ENCODE assay signal across 21 cellular contexts in genomic region chr1:246790833-246791232, GRCh38.
"Had no signal": no experiment of that assay in that cellular context is flagged by ENCODE, and none has a peak within 500 bp of the region (broad histone marks: within the 10 kb centered on the region; RNA-seq: fewer than 3 reads in every experiment).

No MANE protein-coding gene starts in this region.

- H3K4me3 ChIP-seq: lung, mucosa of descending colon, psoas muscle, thyroid gland, vagina had no signal

- H3K27ac ChIP-seq: psoas muscle, thyroid gland, vagina had no signal

- H3K9me3 ChIP-seq: mucosa of descending colon, psoas muscle, thyroid gland, vagina had no signal

- H3K36me3 ChIP-seq: thyroid gland, vagina had no signal

- H3K27me3 ChIP-seq: thyroid gland, vagina had no signal

- DNase-seq: cortex of kidney; effector memory CD8-positive, alpha-beta T cell; hypothalamus; immature natural killer cell; islet precursor cell; left ventricle myocardium superior; mucosa of descending colon; naive B cell; psoas muscle; right cardiac atrium; small intestine; stimulated activated CD4-positive, alpha-beta T cell treated with anti-CD3 and anti-CD28 coated beads, Interleukin-15, amount 100 ng/mL, for 24 hours; stimulated activated CD4-positive, alpha-beta T cell treated with anti-CD3 and anti-CD28 coated beads, Interleukin-2, amount 100 ng/mL, for 48 hours; stimulated activated naive B cell treated with anti-CD40 and anti-IgM and Interleukin-4, amounts not matched to agents 10 μg/mL and 1 μg/mL and 100 μg/mL, for 72 hours; thyroid gland; trophoblast cell had no signal

- ATAC-seq: effector memory CD8-positive, alpha-beta T cell; left ventricle myocardium superior; mucosa of descending colon; natural killer cell treated with Interleukin-12 subunit alpha and Interleukin-12 subunit beta and Interleukin-15 and Interleukin-18, amount 100 ng/mL, for 72 hours; psoas muscle; right cardiac atrium; stimulated activated naive B cell treated with anti-CD40 and anti-IgM and Interleukin-4, amounts not matched to agents 10 μg/mL and 1 μg/mL and 100 μg/mL, for 72 hours had no signal

- FAIRE-seq: endometrium, frontal cortex, small intestine had no signal
